Comparison of ENCODE assay signal across 8 cellular contexts in genomic region chr20:53899351-53900167, GRCh38.
DNase-seq lines count a peak whose midpoint lies in the region; ATAC-seq and TF ChIP-seq lines count a peak whose summit lies in the region.

No MANE protein-coding gene starts in this region.

- H3K4me3 Mint-ChIP-seq in CD14-positive monocyte = no peak overlapping the region

- CTCF ChIA-PET in PC-9 (lab: Charles Lee) = interaction anchor here (0.9 to 1.2 kb wide), 2 partner anchors 17 to 29 kb away, joined by 3 read pairs; no protein-coding TSS in a partner anchor

- no peaks in the 10 kb centered on the region for H3K79me2 ChIP-seq in PC-9 (ENCODE audit: low read depth)

- H3K9me2 ChIP-seq in PC-9 (ENCODE audit: insufficient read depth) = no peaks in the 10 kb centered on the region

- no peak overlapping the region for H2AFZ ChIP-seq in PC-9

- H3K9me3 ChIP-seq in PC-9 (ENCODE audit: insufficient read depth, low read depth) = no peaks in the 10 kb centered on the region

- peaks cover 2 to 4% (median 4%) of the 10 kb centered on the region in 3 donors for H3K27me3 Mint-ChIP-seq in CD14-positive monocyte (ENCODE audit: low read depth in 3 of 3)

- peak overlapping the region in 2 of 7 donors; percentile 63 to 75 for H3K27ac Mint-ChIP-seq in CD14-positive monocyte

- no TSS peak for BruUV-seq in PC-9 (replicated peaks; lab: Mats Ljungman, UMichigan)

- no peak for TF ChIP-seq CTCF in CD14-positive monocyte (IDR thresholded peaks at IDR 0.05)
- TF ChIP-seq CTCF in PC-9 (conservative IDR thresholded peaks at IDR 0.05) = no peak

- H3K9me3 Mint-ChIP-seq in CD14-positive monocyte = peaks cover 0 to 2% (median 0%) of the 10 kb centered on the region in 7 donors

- H3K4me1 Mint-ChIP-seq in CD14-positive monocyte = peaks cover 44% of the 10 kb centered on the region

- peak overlapping the region; percentile 48 for H3K4me2 ChIP-seq in PC-9

- H3K27ac ChIP-seq in PC-9 = peak overlapping the region; percentile 52

- no peaks in the 10 kb centered on the region for H3K36me3 Mint-ChIP-seq in CD14-positive monocyte

- intact Hi-C loops in CD14-positive monocyte (cut with micrococcal nuclease) (no loop called here), PC-9 (cut with micrococcal nuclease; ENCODE audit: unreplicated experiment) (no loop called here)

- POLR2A ChIA-PET in PC-9 (lab: Charles Lee; ENCODE audit: unreplicated experiment) = interaction anchor here (0.6 to 0.7 kb wide), 4 partner anchors 8 to 309 kb away, joined by 3 to 6 read pairs (median 4); partner anchors contain the start of gene ZNF217

- H3K4me3 ChIP-seq in PC-9 = no peak overlapping the region

- no peaks in the 10 kb centered on the region for H4K20me1 ChIP-seq in PC-9 (ENCODE audit: insufficient read depth)

- ATAC-seq in GM19438 (IDR thresholded peaks at IDR 0.05; ENCODE audit: low read depth, unreplicated experiment) (peak; percentile 87), HG03521 (IDR thresholded peaks at IDR 0.05; ENCODE audit: unreplicated experiment) (peak; percentile 75), HG03025 (IDR thresholded peaks at IDR 0.05; ENCODE audit: low FRiP score, unreplicated experiment) (no peak)

- no peaks in the 10 kb centered on the region for H3K27me3 ChIP-seq in PC-9 (ENCODE audit: insufficient read depth, low read depth)

- DNase-seq in CD14-positive monocyte (ENCODE audit: low spot score) = peak; percentile 81
- peak; percentile 55 to 88 for DNase-seq in PC-9
- peak; percentile 79 for DNase-seq in activated CD8-positive, alpha-beta memory T cell treated with anti-CD3 and anti-CD28 coated beads, Interleukin-2, amount 50 U/mL, for 48 hours
- peak; percentile 64 for DNase-seq in foreskin melanocyte
- DNase-seq in stimulated activated CD4-positive, alpha-beta T cell treated with anti-CD3 and anti-CD28 coated beads, Interleukin-12 subunit alpha, Interleukin-12 subunit beta, amount 100 ng/mL, for 24 hours (ENCODE audit: low read depth in 2 of 2) = peak; percentile 51 to 73

- peaks cover 38% of the 10 kb centered on the region for H3F3A ChIP-seq in PC-9 (ENCODE audit: insufficient read depth, low read depth)

- H3K4me1 ChIP-seq in PC-9 (replicated peaks; ENCODE audit: insufficient read depth) = peaks cover 46% of the 10 kb centered on the region

- H3K36me3 ChIP-seq in PC-9 (ENCODE audit: low read depth) = no peaks in the 10 kb centered on the region
